ENCODE assay signal across 1 cellular context in the genomic region with DNA sequence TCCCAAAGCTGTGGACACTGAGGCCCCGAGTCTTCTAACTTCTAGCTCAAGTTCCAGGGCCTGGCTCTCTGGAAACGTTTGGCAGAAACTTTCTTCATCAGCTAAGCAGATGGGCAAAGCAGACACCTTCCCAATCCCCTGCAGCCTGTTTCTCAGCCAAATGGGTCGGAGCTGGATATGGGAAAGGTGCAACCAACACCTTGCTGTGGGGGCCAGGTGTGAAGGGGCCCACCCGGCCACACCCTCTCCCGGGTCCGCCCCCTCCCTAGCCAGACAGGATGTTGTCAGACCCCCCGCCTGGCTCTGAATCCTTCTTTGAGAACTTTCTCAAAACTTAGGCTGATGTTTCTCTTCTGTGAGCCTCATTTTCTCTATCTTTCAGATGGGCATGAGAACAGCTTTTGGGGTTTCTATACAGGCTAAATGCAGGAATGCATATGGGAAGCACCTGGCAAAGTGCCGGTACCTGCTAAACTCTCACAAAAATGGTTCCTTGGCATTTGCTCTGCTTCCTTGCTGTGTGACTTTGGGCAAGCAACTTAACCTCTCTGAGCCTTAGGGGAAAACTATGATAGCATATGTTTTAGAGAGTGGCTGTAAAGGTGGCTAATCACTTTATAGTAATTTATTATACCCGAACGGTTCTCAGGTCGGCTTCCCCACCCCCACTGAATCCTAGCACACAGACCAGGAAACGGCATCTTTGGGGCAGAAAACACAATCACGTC.
A peak's percentile ranks its signal among the peaks of the same experiment; 100 is the strongest.
TF ChIP-seq lines count a peak whose summit lies in the region.

No MANE protein-coding gene starts in this region.

TF ChIP-seq in GM12878, 131 proteins besides CTCF, POLR2A, EP300 and RAD21:
- TF ChIP-seq HDAC6 (IDR thresholded peaks at IDR 0.05; ENCODE audit: unreplicated experiment) = no peak
- TF ChIP-seq ESRRA (IDR thresholded peaks at IDR 0.05; ENCODE audit: low read length) = no peak
- no peak for TF ChIP-seq ZNF24 (IDR thresholded peaks at IDR 0.05)
- no peak for TF ChIP-seq SPI1 (IDR thresholded peaks at IDR 0.05; ENCODE audit: borderline replicate concordance, insufficient read depth, low read depth, low read length)
- TF ChIP-seq ZNF622 (IDR thresholded peaks at IDR 0.05) = no peak
- TF ChIP-seq JUNB (IDR thresholded peaks at IDR 0.05) = no peak
- TF ChIP-seq HDAC2 (IDR thresholded peaks at IDR 0.05) = no peak
- no peak for TF ChIP-seq MXI1 (IDR thresholded peaks at IDR 0.05; ENCODE audit: low read depth, low read length)
- TF ChIP-seq ETV6 (conservative IDR thresholded peaks at IDR 0.05 in 1 of 2, IDR thresholded peaks at IDR 0.05 in 1 of 2; ENCODE audit: borderline replicate concordance in 1 of 2, low read depth in 1 of 2) = no peak
- peak; percentile 55; the same call in 1 of the 2 replicates for TF ChIP-seq NFXL1 (IDR thresholded peaks at IDR 0.05; ENCODE audit: borderline replicate concordance)
- TF ChIP-seq PRDM15 (CRISPR knock-in tag; IDR thresholded peaks at IDR 0.05) = no peak
- TF ChIP-seq SP1 (IDR thresholded peaks at IDR 0.05; ENCODE audit: low read depth, low read length) = no peak
- TF ChIP-seq NKRF (conservative IDR thresholded peaks at IDR 0.05) = no peak
- 0 out of 2 replicates have a peak, but pooled peaks have one; percentile 61 for TF ChIP-seq SMARCA5 (IDR thresholded peaks at IDR 0.05)
- TF ChIP-seq NR2F1 (conservative IDR thresholded peaks at IDR 0.05) = no peak
